In the genomic region with DNA sequence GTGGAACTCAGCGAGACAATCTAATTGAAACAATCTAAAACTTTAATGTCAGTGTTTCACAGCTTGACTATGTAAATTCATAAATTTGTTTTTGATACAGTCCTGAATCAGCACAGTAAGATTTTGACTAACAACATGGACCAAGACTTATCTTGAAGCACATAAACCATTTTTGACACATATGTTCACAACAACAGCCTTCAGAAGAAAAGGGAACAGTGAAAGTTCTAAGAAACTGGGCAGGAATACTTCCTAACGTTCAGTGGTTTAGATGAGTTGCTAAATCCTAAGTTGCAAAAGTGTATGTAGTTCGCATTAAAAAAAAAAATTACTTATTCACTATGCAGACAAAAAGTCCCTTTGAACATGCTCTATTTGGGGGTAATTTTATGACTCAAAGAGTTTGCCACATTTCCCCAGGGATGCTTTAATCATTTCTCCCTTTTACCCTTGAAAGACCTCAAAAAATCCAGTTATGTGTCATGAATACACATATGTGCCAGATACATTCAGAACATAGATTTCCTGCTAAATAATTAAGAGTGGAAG, we compare ENCODE assay signal across 8 cellular contexts.
DNase-seq lines count a peak whose midpoint lies in the region; ATAC-seq and TF ChIP-seq lines count a peak whose summit lies in the region.
"Had no signal": no experiment of that assay in that cellular context is flagged by ENCODE, and none has a peak within 500 bp of the region (broad histone marks: within the 10 kb centered on the region; RNA-seq: fewer than 3 reads in every experiment).

No MANE protein-coding gene starts in this region.

- H3K4me1 Mint-ChIP-seq in memory B cell = peaks cover 16% of the 10 kb centered on the region

- no peak overlapping the region for H3K27ac Mint-ChIP-seq in memory B cell

- TF ChIP-seq CTCF in right atrium auricular region (IDR thresholded peaks at IDR 0.05) = no peak

- ATAC-seq in GM19023 (IDR thresholded peaks at IDR 0.05; ENCODE audit: unreplicated experiment) (peak; percentile 59), HG02571 (IDR thresholded peaks at IDR 0.05; ENCODE audit: unreplicated experiment) (peak; percentile 57), HG03575 (IDR thresholded peaks at IDR 0.05; ENCODE audit: extremely low read depth, insufficient number of reproducible peaks, low FRiP score, unreplicated experiment) (peak; percentile 76), memory B cell (ENCODE audit: low read depth) (peak; percentile 81)

- no peaks in the 10 kb centered on the region for H3K4me1 ChIP-seq in right atrium auricular region

- peaks cover 7% of the 10 kb centered on the region for H3K9me3 Mint-ChIP-seq in memory B cell

- DNase-seq in memory B cell (ENCODE audit: low spot score in 2 of 2) (no peak), AG20443 (ENCODE audit: low spot score) (no peak), NCI-H1105 (lab: John Stamatoyannopoulos, UW) (no peak), right atrium auricular region (ENCODE audit: low spot score) (no peak)
- DNase-seq: NCI-H1694 treated with DMSO at 0.1 percent for 48 hours had no signal

- peaks cover 0 to 12% of the 10 kb centered on the region in 2 donors for H3K9me3 ChIP-seq in right atrium auricular region

- H3K4me3 ChIP-seq in right atrium auricular region = no peak overlapping the region

- H3K36me3 ChIP-seq in right atrium auricular region = no peaks in the 10 kb centered on the region

- H3K4me3 Mint-ChIP-seq in memory B cell = no peak overlapping the region

- H3K27me3 ChIP-seq in right atrium auricular region = no peaks in the 10 kb centered on the region

- no peaks in the 10 kb centered on the region for H3K27me3 Mint-ChIP-seq in memory B cell

- peaks cover 7% of the 10 kb centered on the region for H3K36me3 Mint-ChIP-seq in memory B cell

- no peak overlapping the region for H3K27ac ChIP-seq in right atrium auricular region
